In the genomic region with DNA sequence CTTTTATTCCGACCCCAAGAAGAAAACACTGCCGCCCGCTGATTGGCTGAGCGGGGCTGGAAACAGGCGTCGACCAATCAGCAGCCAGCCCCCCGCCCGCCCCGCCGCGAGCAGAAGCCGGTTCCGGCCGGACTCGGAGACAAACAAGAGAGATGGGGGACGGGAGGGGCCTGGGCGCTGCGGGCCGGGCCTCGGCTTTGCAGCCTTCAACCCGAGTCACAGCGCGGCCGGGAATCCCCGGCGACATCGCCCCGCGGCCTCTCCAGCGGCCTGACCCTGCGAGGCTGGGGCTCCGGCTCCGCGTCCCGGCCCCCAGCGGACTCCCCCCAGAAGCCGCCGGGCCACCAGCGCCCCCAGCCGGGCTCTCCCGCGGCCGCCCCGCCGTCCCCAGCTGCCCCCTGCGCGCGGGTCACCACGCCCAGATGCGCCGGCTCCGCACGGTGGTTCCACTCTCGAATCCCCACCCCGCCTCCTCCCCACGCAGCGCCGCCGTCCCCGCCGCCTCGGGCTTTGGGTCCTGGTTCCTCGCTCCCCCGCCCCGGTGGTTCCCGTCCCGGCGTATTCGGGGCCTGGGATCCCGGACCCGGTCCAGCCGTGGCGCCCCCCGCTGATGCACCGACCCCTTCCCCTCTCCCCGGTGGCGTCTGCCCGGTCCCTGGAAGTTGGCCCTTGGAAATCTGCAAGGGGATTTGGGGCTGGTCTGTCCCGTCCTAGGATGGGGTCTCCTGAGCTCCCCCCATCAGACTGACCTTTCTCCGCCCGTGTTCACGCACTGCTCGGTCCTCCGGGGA, we compare ENCODE assay signal across 8 cellular contexts. TPM values are rescaled to one million over a fixed set of nuclear protein-coding genes. Genes with fewer than 3 reads are reported as not detected.
DNase-seq lines count a peak whose midpoint lies in the region; ATAC-seq, FAIRE-seq and TF ChIP-seq lines count a peak whose summit lies in the region.

No MANE protein-coding gene starts in this region.

- peak overlapping the region; percentile 95 for H3K4me2 ChIP-seq in A549

- no peaks in the 10 kb centered on the region for H3K9me3 ChIP-seq in A549
- no peaks in the 10 kb centered on the region for H3K9me3 ChIP-seq in small intestine (ENCODE audit: control insufficient read depth, low read depth)

- H3K4me3 ChIP-seq in A549 (peak overlapping the region; percentile 71), WI38 (ENCODE audit: low read depth, low read length) (peak overlapping the region; percentile 67), bronchial epithelial cell (ENCODE audit: low read depth, low read length) (peak overlapping the region; percentile 97), small intestine (ENCODE audit: low read depth in 1 of 2, low read length in 2 of 2) (peak overlapping the region; percentile 75 to 76)

- H3K4me1 ChIP-seq in A549 (0 out of 3 replicates have a peak, but pooled peaks cover 4% of the 10 kb centered on the region), small intestine (ENCODE audit: control insufficient read depth in 2 of 2, insufficient read depth in 1 of 2, low read depth in 1 of 2, low read length in 1 of 2) (peaks cover 0 to 2% of the 10 kb centered on the region in 2 donors)

- TF ChIP-seq CTCF in A549 (IDR thresholded peaks at IDR 0.05) (peak; percentile 62), WI38 (IDR thresholded peaks at IDR 0.05; ENCODE audit: low read depth, low read length) (no peak), bronchial epithelial cell (IDR thresholded peaks at IDR 0.05; ENCODE audit: insufficient read depth, low read length, severe bottlenecking) (peak; percentile 9)

- WGBS in A549 (ENCODE audit: missing lambda C conversion rate), result 1% methylated on average over 33 of the region's 84 CpGs
- 1% methylated on average over 63 to 84 of the region's 84 CpGs for WGBS in small intestine, 3 donors

- no peak for TF ChIP-seq EP300 in A549 (IDR thresholded peaks at IDR 0.05)

- ATAC-seq in A549 (peak; percentile 85 to 88), GM18867 (IDR thresholded peaks at IDR 0.05; ENCODE audit: unreplicated experiment) (peak; percentile 56), HG03103 (IDR thresholded peaks at IDR 0.05; ENCODE audit: low read depth, unreplicated experiment) (peak; percentile 45)

- CTCF ChIA-PET in A549 (lab: Yijun Ruan, JAX), result interaction anchor here (0.7 to 14.7 kb wide), 32 partner anchors 10 to 357 kb away, joined by 3 to 497 read pairs (median 8); a partner anchor contains a TSS

- H3K27ac ChIP-seq in A549 (peak overlapping the region; percentile 80 to 88), small intestine (ENCODE audit: low read depth in 1 of 2, low read length in 1 of 2) (peak overlapping the region; percentile 74 to 92)

- H3K27me3 ChIP-seq in bronchial epithelial cell (ENCODE audit: control insufficient read depth, insufficient read depth, low read length) (no peaks in the 10 kb centered on the region), small intestine (ENCODE audit: control insufficient read depth in 2 of 2, insufficient read depth in 2 of 2, low read length in 2 of 2) (no peaks in the 10 kb centered on the region)

- peak; percentile 38 to 84; a peak in 4 of 5 replicates for TF ChIP-seq RAD21 in A549 (conservative IDR thresholded peaks at IDR 0.05 in 1 of 2, IDR thresholded peaks at IDR 0.05 in 1 of 2)

- H3K36me3 ChIP-seq in bronchial epithelial cell (ENCODE audit: control insufficient read depth, insufficient read depth, low read length) (peaks cover 6% of the 10 kb centered on the region), small intestine (ENCODE audit: control insufficient read depth in 2 of 2, insufficient read depth in 2 of 2, low read length in 2 of 2) (no peaks in the 10 kb centered on the region)

- FAIRE-seq in A549 (lab: Jason Lieb, UNC), result no peak
- no peak for FAIRE-seq in bronchial epithelial cell (lab: Jason Lieb, UNC)
- no peak for FAIRE-seq in small intestine (lab: Jason Lieb, UNC)

- DNase-seq in A549 (ENCODE audit: low read depth in 1 of 2, low spot score in 1 of 2) (peak; percentile 97 to 100), NCI-H2196 treated with DMSO at 0.1 percent for 48 hours (lab: John Stamatoyannopoulos, UW; ENCODE audit: unreplicated experiment) (peak; percentile 78), bronchial epithelial cell (ENCODE audit: low read depth) (peak; percentile 70), iPS-NIHi7 (ENCODE audit: extremely low spot score) (peak; percentile 98), small intestine (peak; percentile 87)

- peak; percentile 59 for TF ChIP-seq POLR2A in A549 (IDR thresholded peaks at IDR 0.05; ENCODE audit: low read length)

- POLR2A ChIA-PET in A549 (lab: Yijun Ruan, JAX), result interaction anchor here (0.5 to 3.4 kb wide), 14 partner anchors 11 to 141 kb away, joined by 3 to 49 read pairs (median 7); a partner anchor contains a TSS

TF ChIP-seq in A549, 52 proteins besides CTCF, POLR2A, EP300 and RAD21 (continues in another document):
- TF ChIP-seq RFX5 (IDR thresholded peaks at IDR 0.05) (peak; percentile 88), HEYL (CRISPR knock-in tag; IDR thresholded peaks at IDR 0.05) (no peak), RCOR1 (IDR thresholded peaks at IDR 0.05; ENCODE audit: low read depth, low read length) (0 out of 2 replicates have a peak, but pooled peaks have one; percentile 5), CEBPB (IDR thresholded peaks at IDR 0.05) (no peak), MAZ (IDR thresholded peaks at IDR 0.05; ENCODE audit: borderline replicate concordance, low read depth, low read length) (no peak), HOXB13 (CRISPR knock-in tag; IDR thresholded peaks at IDR 0.05; ENCODE audit: low read depth) (no peak), PHF8 (IDR thresholded peaks at IDR 0.05; ENCODE audit: borderline replicate concordance, low read depth) (peak; percentile 53; the same call in 1 of the 2 replicates), GATA3 (IDR thresholded peaks at IDR 0.05; ENCODE audit: borderline replicate concordance) (peak; percentile 17; the same call in 1 of the 2 replicates), NFE2L2 (conservative IDR thresholded peaks at IDR 0.05; ENCODE audit: low read length) (no peak), ESRRA (IDR thresholded peaks at IDR 0.05; ENCODE audit: borderline replicate concordance, low read length) (no peak)
- TF ChIP-seq, protein P1, sequence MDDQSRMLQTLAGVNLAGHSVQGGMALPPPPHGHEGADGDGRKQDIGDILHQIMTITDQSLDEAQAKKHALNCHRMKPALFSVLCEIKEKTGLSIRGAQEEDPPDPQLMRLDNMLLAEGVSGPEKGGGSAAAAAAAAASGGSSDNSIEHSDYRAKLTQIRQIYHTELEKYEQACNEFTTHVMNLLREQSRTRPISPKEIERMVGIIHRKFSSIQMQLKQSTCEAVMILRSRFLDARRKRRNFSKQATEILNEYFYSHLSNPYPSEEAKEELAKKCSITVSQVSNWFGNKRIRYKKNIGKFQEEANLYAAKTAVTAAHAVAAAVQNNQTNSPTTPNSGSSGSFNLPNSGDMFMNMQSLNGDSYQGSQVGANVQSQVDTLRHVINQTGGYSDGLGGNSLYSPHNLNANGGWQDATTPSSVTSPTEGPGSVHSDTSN (IDR thresholded peaks at IDR 0.05), result no peak
- TF ChIP-seq, protein P2, sequence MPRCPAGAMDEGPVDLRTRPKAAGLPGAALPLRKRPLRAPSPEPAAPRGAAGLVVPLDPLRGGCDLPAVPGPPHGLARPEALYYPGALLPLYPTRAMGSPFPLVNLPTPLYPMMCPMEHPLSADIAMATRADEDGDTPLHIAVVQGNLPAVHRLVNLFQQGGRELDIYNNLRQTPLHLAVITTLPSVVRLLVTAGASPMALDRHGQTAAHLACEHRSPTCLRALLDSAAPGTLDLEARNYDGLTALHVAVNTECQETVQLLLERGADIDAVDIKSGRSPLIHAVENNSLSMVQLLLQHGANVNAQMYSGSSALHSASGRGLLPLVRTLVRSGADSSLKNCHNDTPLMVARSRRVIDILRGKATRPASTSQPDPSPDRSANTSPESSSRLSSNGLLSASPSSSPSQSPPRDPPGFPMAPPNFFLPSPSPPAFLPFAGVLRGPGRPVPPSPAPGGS (IDR thresholded peaks at IDR 0.05), result peak; percentile 79; the same call in 2 of the 3 replicates
- TF ChIP-seq, protein P3, sequence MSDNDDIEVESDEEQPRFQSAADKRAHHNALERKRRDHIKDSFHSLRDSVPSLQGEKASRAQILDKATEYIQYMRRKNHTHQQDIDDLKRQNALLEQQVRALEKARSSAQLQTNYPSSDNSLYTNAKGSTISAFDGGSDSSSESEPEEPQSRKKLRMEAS (IDR thresholded peaks at IDR 0.05), result no peak

RNA-seq across cellular contexts. Expression of a gene that starts 0.4 kb away (rescaled TPM):
- polyA plus RNA-seq in A549 (2011; rRNA removed) (6.0 and 7.0 TPM in 2 replicates), A549 (2017; fragmentation: RNase III; extraction: RNeasy Plus Mini Kit Qiagen cat#74134 plus additional on column Dnase treatment) (3.5 to 6.0 TPM (median 5.3 TPM) in 3 replicates), small intestine (10 to 100 TPM in 1 of 3 donors, 1 to 10 TPM in 2; 2.9 to 16.3 (median 3.5) TPM)
- polyA plus RNA-seq in A549 (2012; cell fraction: cytosol; rRNA removed), result 7.6 and 11.8 TPM in 2 replicates
- 16.4 and 24.1 TPM in 2 replicates for polyA plus RNA-seq in A549 (2012; cell fraction: nucleus; rRNA removed)
- 15.3 and 15.9 TPM in 2 replicates for polyA minus RNA-seq in A549 (2011; rRNA and poly(A)+ RNA removed)
- total RNA-seq in bronchial epithelial cell, result 2.4 and 2.9 TPM in 2 replicates

RNA-seq across cellular contexts. Expression of a gene that starts 16.5 kb away (rescaled TPM):
- polyA plus RNA-seq in A549 (2011; rRNA removed) (0.09 TPM in 2 replicates), A549 (2017; fragmentation: RNase III; extraction: RNeasy Plus Mini Kit Qiagen cat#74134 plus additional on column Dnase treatment) (0.21 to 0.30 TPM (median 0.30 TPM) in 3 replicates), small intestine (1 to 10 TPM; 7.7 to 10.0 (median 8.9) TPM)
- polyA plus RNA-seq in A549 (2012; cell fraction: cytosol; rRNA removed), result 0.11 and 0.14 TPM in 2 replicates
- 0.49 and 0.92 TPM in 2 replicates for polyA plus RNA-seq in A549 (2012; cell fraction: nucleus; rRNA removed)
- 0.15 TPM in 1 of 2 replicates, not detected in the other for polyA minus RNA-seq in A549 (2011; rRNA and poly(A)+ RNA removed)
- total RNA-seq in bronchial epithelial cell, result 0.38 and 0.53 TPM in 2 replicates

RNA-seq across cellular contexts. Expression of a gene that starts 20.6 kb away (rescaled TPM):
- polyA plus RNA-seq in A549 (2011; rRNA removed) (6.4 and 8.2 TPM in 2 replicates), A549 (2017; fragmentation: RNase III; extraction: RNeasy Plus Mini Kit Qiagen cat#74134 plus additional on column Dnase treatment) (6.5 to 6.8 TPM (median 6.6 TPM) in 3 replicates), small intestine (100 to 1,000 TPM in 1 of 3 donors, 10 to 100 TPM in 2; 24.1 to 122 (median 85.7) TPM)
- polyA plus RNA-seq in A549 (2012; cell fraction: cytosol; rRNA removed), result 11.6 and 13.2 TPM in 2 replicates
- 8.9 and 11.0 TPM in 2 replicates for polyA plus RNA-seq in A549 (2012; cell fraction: nucleus; rRNA removed)
- 3.8 and 4.1 TPM in 2 replicates for polyA minus RNA-seq in A549 (2011; rRNA and poly(A)+ RNA removed)
- total RNA-seq in bronchial epithelial cell, result 3.4 and 3.8 TPM in 2 replicates

RNA-seq across cellular contexts. Expression of a gene that starts 55.6 kb away (rescaled TPM):
- polyA plus RNA-seq in A549 (2011; rRNA removed) (263 and 374 TPM in 2 replicates), A549 (2017; fragmentation: RNase III; extraction: RNeasy Plus Mini Kit Qiagen cat#74134 plus additional on column Dnase treatment) (228 to 250 TPM (median 234 TPM) in 3 replicates), small intestine (10 to 100 TPM; 61.1 to 87.2 (median 62.8) TPM)
- polyA plus RNA-seq in A549 (2012; cell fraction: cytosol; rRNA removed), result 225 and 261 TPM in 2 replicates
- polyA plus RNA-seq in A549 (2012; cell fraction: nucleus; rRNA removed), result 743 and 891 TPM in 2 replicates
- 1,065 and 1,094 TPM in 2 replicates for polyA minus RNA-seq in A549 (2011; rRNA and poly(A)+ RNA removed)
- total RNA-seq in bronchial epithelial cell, result 57.7 and 71.0 TPM in 2 replicates

Comparison
In these comparisons a context has a peak if more than half of its experiments do, and no peak if none do; other contexts are left out.
1. Peak in every context shown above with its lines: DNase-seq, ATAC-seq, H3K4me3 ChIP-seq and H3K27ac ChIP-seq.
2. RNA of a gene that starts 16.5 kb away (polyA plus RNA-seq): 7.7 to 10.0 TPM in small intestine; 0.09 to 0.92 TPM in A549; every median in the first group is over 4 times any median in the second.